Comparison of ENCODE assay signal across 8 cellular contexts in the genomic region with DNA sequence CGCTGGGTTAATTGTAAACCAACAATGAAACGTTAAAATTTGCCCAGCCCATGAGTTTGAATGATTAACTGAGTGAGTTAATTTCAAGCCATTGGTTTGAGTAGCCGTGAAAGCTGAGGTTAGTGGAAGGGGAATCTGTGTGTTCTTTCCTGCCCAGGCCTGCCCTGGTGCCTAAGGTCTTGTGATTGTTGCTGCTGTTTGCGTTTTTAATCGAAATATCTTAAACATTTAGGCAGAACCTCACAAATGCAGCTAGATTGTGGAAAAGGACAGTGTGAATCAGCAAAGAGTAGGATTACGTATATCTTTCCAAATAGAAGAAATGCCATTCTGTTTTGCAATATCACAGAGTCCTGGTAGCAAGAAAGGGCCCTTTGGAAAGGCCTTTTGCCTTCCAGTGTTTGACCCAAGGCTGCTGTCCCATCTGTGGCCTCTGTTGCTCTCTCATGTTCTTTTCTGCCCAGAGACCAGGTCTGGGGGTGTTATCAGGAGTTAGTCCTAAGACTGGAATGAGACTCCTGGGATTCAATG.
DNase-seq lines count a peak whose midpoint lies in the region; ATAC-seq, FAIRE-seq and TF ChIP-seq lines count a peak whose summit lies in the region.

No MANE protein-coding gene starts in this region.

- no peak overlapping the region for H3K4me3 ChIP-seq in pancreas
- H3K4me3 ChIP-seq in CD4-positive, alpha-beta memory T cell (ENCODE audit: low read length in 2 of 2), result no peak overlapping the region

- peak; percentile 57 for ATAC-seq in GM18909 (IDR thresholded peaks at IDR 0.05; ENCODE audit: poor library complexity, unreplicated experiment)
- peak; percentile 59 for ATAC-seq in HG03354 (IDR thresholded peaks at IDR 0.05; ENCODE audit: poor library complexity, severe bottlenecking, unreplicated experiment)
- ATAC-seq in pancreas, result peak in 3 of 4 donors; percentile 33 to 60 (median 46)
- ATAC-seq in HG02623 (IDR thresholded peaks at IDR 0.05; ENCODE audit: unreplicated experiment), result no peak

- POLR2A ChIA-PET in CD4-positive, alpha-beta memory T cell (lab: Charles Lee; ENCODE audit: partially characterized antibody), result interaction anchor here (0.5 kb wide), 1 partner anchor 1129 kb away, joined by 4 read pairs; no protein-coding TSS in a partner anchor

- TF ChIP-seq CTCF in chondrocyte (IDR thresholded peaks at IDR 0.05) (no peak), pancreas (IDR thresholded peaks at IDR 0.05) (no peak)

- H3K4me1 ChIP-seq in pancreas, result peaks cover 17 to 29% (median 19%) of the 10 kb centered on the region in 3 donors
- H3K4me1 ChIP-seq in CD4-positive, alpha-beta memory T cell (ENCODE audit: insufficient read depth, low read length), result no peaks in the 10 kb centered on the region

- peak overlapping the region in 3 of 4 donors; percentile 46 to 70 (median 70) for H3K27ac ChIP-seq in pancreas
- no peak overlapping the region for H3K27ac ChIP-seq in CD4-positive, alpha-beta memory T cell (ENCODE audit: low read depth, low read length)

- H3K9me3 ChIP-seq in pancreas, result no peaks in the 10 kb centered on the region
- no peaks in the 10 kb centered on the region for H3K9me3 ChIP-seq in CD4-positive, alpha-beta memory T cell (ENCODE audit: control insufficient read depth in 1 of 2, low read length in 2 of 2)

- peaks cover 27% of the 10 kb centered on the region for H3K4me1 Mint-ChIP-seq in chondrocyte (ENCODE audit: low read depth)
- peaks cover 11 to 23% (median 16%) of the 10 kb centered on the region in 4 donors for H3K4me1 Mint-ChIP-seq in CD4-positive, alpha-beta memory T cell

- H3K4me3 Mint-ChIP-seq in chondrocyte (ENCODE audit: unreplicated experiment), result no peak overlapping the region
- no peak overlapping the region for H3K4me3 Mint-ChIP-seq in CD4-positive, alpha-beta memory T cell

- H3K36me3 Mint-ChIP-seq in chondrocyte (ENCODE audit: low read depth), result peaks cover 1% of the 10 kb centered on the region
- peaks cover 11 to 26% of the 10 kb centered on the region in 2 donors for H3K36me3 Mint-ChIP-seq in CD4-positive, alpha-beta memory T cell

- intact Hi-C loops in pancreas (cut with DNase I), result no loop called here
- intact Hi-C loops in CD4-positive, alpha-beta memory T cell (cut with micrococcal nuclease), result no loop called here

- H3K27ac Mint-ChIP-seq in chondrocyte (ENCODE audit: unreplicated experiment), result peak overlapping the region; percentile 54
- H3K27ac Mint-ChIP-seq in CD4-positive, alpha-beta memory T cell, result peak overlapping the region in 1 of 7 donors; percentile 42

- peaks cover 0 to 9% (median 0%) of the 10 kb centered on the region in 4 donors for H3K27me3 ChIP-seq in pancreas
- H3K27me3 ChIP-seq in CD4-positive, alpha-beta memory T cell (ENCODE audit: insufficient read depth, low read length), result no peaks in the 10 kb centered on the region

- H3K27me3 Mint-ChIP-seq in chondrocyte (ENCODE audit: low read depth), result no peaks in the 10 kb centered on the region
- no peaks in the 10 kb centered on the region for H3K27me3 Mint-ChIP-seq in CD4-positive, alpha-beta memory T cell

- DNase-seq in chondrocyte (ENCODE audit: low spot score) (no peak), pancreas (no peak), Ammon's horn (ENCODE audit: low spot score) (no peak), COLO668 (lab: John Stamatoyannopoulos, UW; ENCODE audit: unreplicated experiment) (no peak)
- DNase-seq in CD4-positive, alpha-beta memory T cell, result no peak

- H3K9me3 Mint-ChIP-seq in chondrocyte (ENCODE audit: low read depth), result peaks cover 6% of the 10 kb centered on the region
- H3K9me3 Mint-ChIP-seq in CD4-positive, alpha-beta memory T cell, result no peaks in the 10 kb centered on the region

- no peak for FAIRE-seq in pancreas (lab: Jason Lieb, UNC)

- 63 to 66% methylated on average over 6 of the region's 6 CpGs for WGBS in pancreas, 2 donors

- no peaks in the 10 kb centered on the region for H3K36me3 ChIP-seq in pancreas
- no peaks in the 10 kb centered on the region for H3K36me3 ChIP-seq in CD4-positive, alpha-beta memory T cell (ENCODE audit: insufficient read depth, low read length)

- CTCF ChIA-PET in CD4-positive, alpha-beta memory T cell (lab: Charles Lee; ENCODE audit: partially characterized antibody), result no interaction called here
